In the genomic region with DNA sequence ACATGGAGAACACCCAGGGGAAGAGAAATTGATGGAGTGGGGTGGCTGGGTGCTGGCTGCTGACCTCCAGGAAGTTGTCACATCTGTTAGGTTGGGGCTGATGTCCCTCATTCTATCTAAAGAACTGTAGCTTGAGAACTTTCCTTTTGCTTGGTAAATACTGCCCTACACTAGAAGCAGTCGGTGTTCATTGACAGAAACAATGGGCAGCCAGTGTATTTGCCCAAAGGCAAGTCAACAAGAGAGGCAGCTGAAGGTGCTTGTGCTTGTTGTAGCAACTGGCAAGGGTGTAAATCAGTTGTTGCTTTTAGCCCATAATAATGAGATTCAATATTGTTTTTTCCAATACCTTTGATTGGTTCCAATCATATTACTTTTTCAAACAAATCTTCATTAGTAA, we compare ENCODE assay signal across 9 cellular contexts. TPM values are rescaled to one million over a fixed set of nuclear protein-coding genes. Genes with fewer than 3 reads are reported as not detected.
DNase-seq lines count a peak whose midpoint lies in the region; ATAC-seq and TF ChIP-seq lines count a peak whose summit lies in the region.
"Had no signal": no experiment of that assay in that cellular context is flagged by ENCODE, and none has a peak within 500 bp of the region (broad histone marks: within the 10 kb centered on the region; RNA-seq: fewer than 3 reads in every experiment).

No MANE protein-coding gene starts in this region.

- ATAC-seq in GM21528 (IDR thresholded peaks at IDR 0.05; ENCODE audit: low FRiP score, unreplicated experiment), result no peak
- ATAC-seq in GM18519 (IDR thresholded peaks at IDR 0.05; ENCODE audit: low FRiP score, unreplicated experiment), result no peak

- in situ Hi-C loops in SK-MEL-5 (cut with HindIII; ENCODE audit: low pct_unique_long_range_greater_than_20kb, low sequenced_read_pairs), result no loop called here

- no peaks in the 10 kb centered on the region for H3K36me3 ChIP-seq in A673 (ENCODE audit: insufficient read depth, low read length, poor library complexity, severe bottlenecking)

- H3K4me1 ChIP-seq in A673 (ENCODE audit: insufficient read depth, low read length, poor library complexity, severe bottlenecking), result peaks cover 28% of the 10 kb centered on the region

- peak overlapping the region; percentile 41 for H3K4me3 ChIP-seq in A673 (ENCODE audit: low read depth, low read length, poor library complexity, severe bottlenecking)
- H3K4me3 ChIP-seq in GM12865 (ENCODE audit: low read depth, low read length), result peak overlapping the region; percentile 84
- peak overlapping the region; percentile 67 for H3K4me3 ChIP-seq in fibroblast of villous mesenchyme (ENCODE audit: low read depth, low read length)

- no peaks in the 10 kb centered on the region for H3K9me3 ChIP-seq in A673 (ENCODE audit: low read depth, low read length, poor library complexity, severe bottlenecking)

- DNase-seq in A673 (ENCODE audit: low spot score), result no peak
- no peak for DNase-seq in GM12865 (ENCODE audit: low read depth)
- peak; percentile 14 for DNase-seq in SK-MEL-5 (ENCODE audit: low read depth, low spot score)
- DNase-seq in fibroblast of villous mesenchyme (ENCODE audit: low read depth), result no peak
- no peak for DNase-seq in activated CD4-positive, CD25-positive, alpha-beta regulatory T cell treated with anti-CD3 and anti-CD28 coated beads, Interleukin-2, amount 50 U/mL, for 72 hours
- DNase-seq in D341Med (ENCODE audit: low spot score), result no peak
- DNase-seq: NK-92 treated with Interleukin-12 subunit alpha and Interleukin-12 subunit beta, amount 100 ng/mL, for 24 hours had no signal

- no TSS peak for BruUV-seq in A673 (replicated peaks; lab: Mats Ljungman, UMichigan)

- no peak overlapping the region for H3K27ac ChIP-seq in A673 (ENCODE audit: low read depth, low read length, poor library complexity, severe bottlenecking)

- H3K27me3 ChIP-seq in A673 (replicated peaks; ENCODE audit: insufficient read depth, low read depth, low read length, poor library complexity), result no peaks in the 10 kb centered on the region

- TF ChIP-seq CTCF in A673 (conservative IDR thresholded peaks at IDR 0.05; ENCODE audit: low read depth, low read length), result no peak
- no peak for TF ChIP-seq CTCF in GM12865 (IDR thresholded peaks at IDR 0.05; ENCODE audit: insufficient read depth, low read depth, low read length, missing control alignments)
- TF ChIP-seq CTCF in fibroblast of villous mesenchyme (IDR thresholded peaks at IDR 0.05; ENCODE audit: insufficient read depth, low read depth, low read length), result no peak

- CTCF ChIA-PET in A673 (lab: Charles Lee), result no interaction called here

- intact Hi-C loops in A673 (cut with micrococcal nuclease; ENCODE audit: unreplicated experiment), result no loop called here

- POLR2A ChIA-PET in A673 (lab: Charles Lee; ENCODE audit: low non-redundant PET), result no interaction called here

RNA-seq across cellular contexts. Expression of a gene that starts 1.0 kb away (rescaled TPM):
- 2.3 and 2.6 TPM in 2 replicates for total RNA-seq in A673 (2021)
- 0.90 and 1.1 TPM in 2 replicates for total RNA-seq in SK-MEL-5 (2014; rRNA removed; shearing (Covaris generic))
- 2.0 and 2.5 TPM in 2 replicates for polyA plus RNA-seq in SK-MEL-5 (2015; cell fraction: cytosol; rRNA removed)
- 0.46 and 1.1 TPM in 2 replicates for polyA plus RNA-seq in SK-MEL-5 (2015; cell fraction: nucleus; rRNA removed)
- 8.1 and 11.2 TPM in 2 replicates for total RNA-seq in fibroblast of villous mesenchyme
